Comparison of ENCODE assay signal across 9 cellular contexts in the genomic region with DNA sequence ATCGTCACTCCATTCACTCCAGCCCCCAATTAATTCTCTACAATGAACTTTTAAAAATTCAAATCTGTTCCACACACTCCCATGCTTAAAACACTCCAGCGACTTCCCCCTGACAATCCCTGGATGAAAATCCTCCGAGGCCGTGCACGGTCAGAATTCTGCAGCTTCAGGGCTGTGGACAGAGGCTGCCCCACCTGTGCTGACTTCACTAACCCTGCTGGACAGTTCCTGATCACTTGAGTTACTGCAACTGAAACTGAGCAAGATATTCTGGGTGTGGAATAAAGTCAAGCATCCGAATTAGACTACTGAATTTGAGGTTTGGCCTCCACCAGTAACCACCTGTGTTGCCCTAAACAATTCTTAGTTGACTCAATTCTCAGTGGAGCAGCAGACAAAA. TPM values are rescaled to one million over a fixed set of nuclear protein-coding genes. Genes with fewer than 3 reads are reported as not detected.
A peak's percentile ranks its signal among the peaks of the same experiment; 100 is the strongest.
DNase-seq lines count a peak whose midpoint lies in the region; ATAC-seq and TF ChIP-seq lines count a peak whose summit lies in the region.
"Had no signal": no experiment of that assay in that cellular context is flagged by ENCODE, and none has a peak within 500 bp of the region (broad histone marks: within the 10 kb centered on the region; RNA-seq: fewer than 3 reads in every experiment).

No MANE protein-coding gene starts in this region.

- H3K9me2 ChIP-seq in DOHH2 (replicated peaks; ENCODE audit: control insufficient read depth, low read length), result no peaks in the 10 kb centered on the region

- no peak overlapping the region for H3K4me3 ChIP-seq in DOHH2 (ENCODE audit: low read length)
- peak overlapping the region; percentile 87 for H3K4me3 ChIP-seq in OCI-LY3 (ENCODE audit: low read length)
- H3K4me3 ChIP-seq in duodenal mucosa (ENCODE audit: low read depth in 1 of 2, low read length in 2 of 2), result peak overlapping the region; percentile 74 to 78

- peak overlapping the region; percentile 83; the same call in 1 of the 2 replicates for H3K4me2 ChIP-seq in DOHH2 (ENCODE audit: low read length)
- peak overlapping the region; percentile 90 for H3K4me2 ChIP-seq in OCI-LY3 (ENCODE audit: low read length)

- H3K4me1 ChIP-seq in DOHH2 (ENCODE audit: control insufficient read depth, low read length), result peaks cover 44% of the 10 kb centered on the region
- peaks cover 34% of the 10 kb centered on the region for H3K4me1 ChIP-seq in OCI-LY3 (ENCODE audit: low read length)
- H3K4me1 ChIP-seq in duodenal mucosa (ENCODE audit: control insufficient read depth in 1 of 2, insufficient read depth in 2 of 2, low read length in 2 of 2), result peaks cover 24% of the 10 kb centered on the region in 2 donors

- 0 out of 2 replicates have a peak overlapping the region, but pooled peaks have one; percentile 73 for H2AFZ ChIP-seq in OCI-LY3 (ENCODE audit: low read depth, low read length)

- TF ChIP-seq CTCF in DOHH2 (IDR thresholded peaks at IDR 0.05; ENCODE audit: low read depth, low read length, poor library complexity, severe bottlenecking) (no peak), OCI-LY3 (IDR thresholded peaks at IDR 0.05; ENCODE audit: low read depth, low read length) (no peak), osteocyte (IDR thresholded peaks at IDR 0.05) (no peak)

- H3K9ac ChIP-seq in OCI-LY3 (ENCODE audit: low read length), result peak overlapping the region; percentile 65; the same call in 1 of the 2 replicates
- H3K9ac ChIP-seq in duodenal mucosa (ENCODE audit: low read depth in 1 of 2, low read length in 2 of 2), result peak overlapping the region in 1 of 2 donors; percentile 9

- H3K79me2 ChIP-seq in DOHH2 (ENCODE audit: control insufficient read depth, low read length) (peaks cover 39% of the 10 kb centered on the region), OCI-LY3 (ENCODE audit: low read length) (peaks cover 39% of the 10 kb centered on the region)

- no peaks in the 10 kb centered on the region for H3K27me3 Mint-ChIP-seq in osteocyte (ENCODE audit: unreplicated experiment)

- ATAC-seq in HG03139 (IDR thresholded peaks at IDR 0.05; ENCODE audit: unreplicated experiment), result no peak

- H3K9me3 ChIP-seq in DOHH2 (ENCODE audit: control insufficient read depth, insufficient read depth, low read length), result no peaks in the 10 kb centered on the region
- H3K9me3 ChIP-seq in OCI-LY3 (ENCODE audit: insufficient read depth, low read length), result no peaks in the 10 kb centered on the region
- no peaks in the 10 kb centered on the region for H3K9me3 ChIP-seq in duodenal mucosa (ENCODE audit: control insufficient read depth in 1 of 2, low read length in 2 of 2)

- H3K36me3 Mint-ChIP-seq in osteocyte (ENCODE audit: unreplicated experiment), result no peaks in the 10 kb centered on the region

- H3K4me3 Mint-ChIP-seq in osteocyte (ENCODE audit: unreplicated experiment), result peak overlapping the region; percentile 87

- DNase-seq in osteocyte (ENCODE audit: extremely low spot score, unreplicated experiment), result no peak
- DNase-seq in effector CD8-positive, alpha-beta T cell (lab: John Stamatoyannopoulos, UW), result no peak
- DNase-seq in activated CD4-positive, CD25-positive, alpha-beta regulatory T cell (lab: John Stamatoyannopoulos, UW), result no peak
- no peak for DNase-seq in GM19238 (ENCODE audit: insufficient read length, low spot score)

- H3K9me3 Mint-ChIP-seq in osteocyte (ENCODE audit: unreplicated experiment), result no peaks in the 10 kb centered on the region

- H3K27ac ChIP-seq in DOHH2 (ENCODE audit: low read depth, low read length) (no peak overlapping the region), OCI-LY3 (ENCODE audit: low read length) (no peak overlapping the region), duodenal mucosa (ENCODE audit: low read depth, low read length) (no peak overlapping the region)

- peaks cover 12% of the 10 kb centered on the region for H3K36me3 ChIP-seq in DOHH2 (ENCODE audit: control insufficient read depth, low read length)
- no peaks in the 10 kb centered on the region for H3K36me3 ChIP-seq in OCI-LY3 (replicated peaks; ENCODE audit: low read depth, low read length)
- no peaks in the 10 kb centered on the region for H3K36me3 ChIP-seq in duodenal mucosa (ENCODE audit: control insufficient read depth in 1 of 2, insufficient read depth in 2 of 2, low read length in 2 of 2)
- H3K36me3 ChIP-seq: cardiac muscle cell had no signal

- H3K27me3 ChIP-seq in DOHH2 (ENCODE audit: control insufficient read depth, low read length) (peaks cover 3% of the 10 kb centered on the region; the same call in 1 of the 2 replicates), OCI-LY3 (ENCODE audit: low read depth, low read length) (peaks cover 3% of the 10 kb centered on the region), duodenal mucosa (ENCODE audit: control insufficient read depth in 1 of 2, insufficient read depth in 2 of 2, low read length in 2 of 2) (no peaks in the 10 kb centered on the region)
- H3K27me3 ChIP-seq: cardiac muscle cell had no signal

- H4K20me1 ChIP-seq in DOHH2 (ENCODE audit: control insufficient read depth, insufficient read depth, low read depth, low read length) (peaks cover 12% of the 10 kb centered on the region; the same call in 1 of the 2 replicates), OCI-LY3 (ENCODE audit: insufficient read depth, low read length) (peaks cover 22% of the 10 kb centered on the region)

- peaks cover 10% of the 10 kb centered on the region for H3F3A ChIP-seq in DOHH2 (ENCODE audit: control insufficient read depth, insufficient read depth)

- peaks cover 26% of the 10 kb centered on the region for H3K4me1 Mint-ChIP-seq in osteocyte (ENCODE audit: unreplicated experiment)

- H3K27ac Mint-ChIP-seq in osteocyte (ENCODE audit: unreplicated experiment), result peak overlapping the region; percentile 89

RNA-seq across cellular contexts. Expression of gene JAK1, which starts 1.0 kb away (rescaled TPM):
- total RNA-seq in osteocyte, result 103 TPM in 2 replicates
